In the genomic region with DNA sequence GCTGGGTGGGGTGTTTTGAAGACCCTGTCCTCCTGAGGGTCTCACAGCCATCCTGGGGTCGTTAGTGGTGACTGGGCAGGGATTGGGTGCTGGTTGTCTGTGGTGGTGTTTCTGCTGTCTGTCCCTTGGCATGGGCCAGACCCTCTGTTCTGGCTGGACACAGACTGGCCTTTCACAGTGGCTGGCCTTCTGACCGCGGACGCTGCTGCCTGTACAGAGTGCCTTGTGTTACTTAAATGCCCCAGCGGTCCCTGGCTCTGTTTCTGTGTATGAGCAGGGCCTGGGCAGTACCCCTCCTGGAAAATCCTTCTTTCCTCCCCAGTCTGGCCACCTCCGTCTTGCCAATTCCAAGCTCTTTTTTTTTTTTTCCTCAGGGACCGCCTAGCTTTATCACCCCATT, we compare ENCODE assay signal across 31 cellular contexts. TPM values are rescaled to one million over a fixed set of nuclear protein-coding genes. Genes with fewer than 3 reads are reported as not detected.
DNase-seq lines count a peak whose midpoint lies in the region; ATAC-seq, FAIRE-seq and TF ChIP-seq lines count a peak whose summit lies in the region.
"Had no signal": no experiment of that assay in that cellular context is flagged by ENCODE, and none has a peak within 500 bp of the region (broad histone marks: within the 10 kb centered on the region; RNA-seq: fewer than 3 reads in every experiment).

No MANE protein-coding gene starts in this region.

- TF ChIP-seq POLR2A in K562 (conservative IDR thresholded peaks at IDR 0.05) (no peak), Peyer's patch (IDR thresholded peaks at IDR 0.05) (no peak)

- no peak overlapping the region for H3K27ac Mint-ChIP-seq in T-cell
- H3K27ac Mint-ChIP-seq: activated CD4-positive, alpha-beta T cell treated with anti-CD3 and anti-CD28 coated beads, Interleukin-2, amount 10 ng/mL, durations not matched to agents 7 days and 5 days; activated naive CD8-positive, alpha-beta T cell treated with anti-CD3 and anti-CD28 coated beads, Interleukin-2, amount 50 U/mL, for 24 hours; effector memory CD8-positive, alpha-beta T cell; WTC11 had no signal

- CTCF ChIA-PET in K562 (lab: Yijun Ruan, JAX; ENCODE audit: low intra/inter-chr PET ratio) (no interaction called here), T-cell (lab: Charles Lee) (interaction anchor here in 1 of 2 donors (0.7 kb wide), 1 partner anchor 16 kb away, joined by 3 read pairs; no protein-coding TSS in a partner anchor)

- no peaks in the 10 kb centered on the region for H3K36me3 ChIP-seq in K562 (ENCODE audit: control insufficient read depth, insufficient read depth, low read length)
- H3K36me3 ChIP-seq in psoas muscle (ENCODE audit: insufficient read depth in 1 of 2, low read depth in 1 of 2), result peaks cover 0 to 4% of the 10 kb centered on the region in 2 donors
- no peaks in the 10 kb centered on the region for H3K36me3 ChIP-seq in Karpas-422 (ENCODE audit: insufficient read depth, low read length)
- H3K36me3 ChIP-seq in Peyer's patch, result no peaks in the 10 kb centered on the region
- H3K36me3 ChIP-seq: brain microvascular endothelial cell had no signal

- H3K4me3 ChIP-seq in K562, result no peak overlapping the region
- no peak overlapping the region for H3K4me3 ChIP-seq in psoas muscle
- no peak overlapping the region for H3K4me3 ChIP-seq in Karpas-422 (ENCODE audit: low read length)
- H3K4me3 ChIP-seq in Peyer's patch, result no peak overlapping the region
- H3K4me3 ChIP-seq: coronary artery had no signal

- H3K79me2 ChIP-seq in K562 (ENCODE audit: control insufficient read depth, insufficient read depth, low read length) (no peaks in the 10 kb centered on the region), Karpas-422 (ENCODE audit: low read length) (no peaks in the 10 kb centered on the region)

- peaks cover 10% of the 10 kb centered on the region for H3K36me3 Mint-ChIP-seq in T-cell
- H3K36me3 Mint-ChIP-seq: WTC11 had no signal

- no peak overlapping the region for H3K27ac ChIP-seq in K562 (ENCODE audit: extremely low read depth, low read depth, low read length)
- peak overlapping the region; percentile 66 for H3K27ac ChIP-seq in psoas muscle
- H3K27ac ChIP-seq in Karpas-422 (ENCODE audit: low read length), result no peak overlapping the region
- no peak overlapping the region for H3K27ac ChIP-seq in Peyer's patch
- H3K27ac ChIP-seq: brain microvascular endothelial cell had no signal

- H4K20me1 ChIP-seq in K562 (replicated peaks; ENCODE audit: control insufficient read depth, insufficient read depth, low read length) (no peaks in the 10 kb centered on the region; the same call in 1 of the 2 replicates), Karpas-422 (ENCODE audit: insufficient read depth, low read depth, low read length) (no peaks in the 10 kb centered on the region)

- no peak overlapping the region for H3K4me2 ChIP-seq in K562 (ENCODE audit: insufficient read depth, low read length)
- H3K4me2 ChIP-seq in Karpas-422 (ENCODE audit: low read depth, low read length, poor library complexity, severe bottlenecking), result no peak overlapping the region

- intact Hi-C loops in K562 (cut with micrococcal nuclease) (no loop called here), psoas muscle (cut with DNase I) (no loop called here)

- no peaks in the 10 kb centered on the region for H3K9me2 ChIP-seq in Karpas-422 (replicated peaks; ENCODE audit: insufficient read depth, low read length)

- FAIRE-seq in K562 (lab: Jason Lieb, UNC), result no peak
- FAIRE-seq in GM19239 (lab: Jason Lieb, UNC), result no peak

- H3K9me3 ChIP-seq in K562 (replicated peaks; ENCODE audit: control insufficient read depth, insufficient read depth, low read depth, low read length), result no peaks in the 10 kb centered on the region
- no peaks in the 10 kb centered on the region for H3K9me3 ChIP-seq in psoas muscle
- H3K9me3 ChIP-seq in Karpas-422 (ENCODE audit: low read length), result no peaks in the 10 kb centered on the region
- H3K9me3 ChIP-seq in Peyer's patch, result no peaks in the 10 kb centered on the region

- H3K9ac ChIP-seq in K562 (ENCODE audit: insufficient read depth in 1 of 2, low read depth in 2 of 2, low read length in 2 of 2), result no peak overlapping the region
- H3K9ac ChIP-seq in Karpas-422 (ENCODE audit: low read length), result no peak overlapping the region

- no peaks in the 10 kb centered on the region for H3K9me1 ChIP-seq in K562 (ENCODE audit: control insufficient read depth, insufficient read depth, low read length)

- H3K4me1 ChIP-seq in K562 (replicated peaks in 1 of 2; ENCODE audit: control insufficient read depth in 2 of 2, insufficient read depth in 2 of 2, low read length in 2 of 2) (no peaks in the 10 kb centered on the region), psoas muscle (peaks cover 27% of the 10 kb centered on the region), Karpas-422 (ENCODE audit: low read length) (peaks cover 12% of the 10 kb centered on the region), Peyer's patch (no peaks in the 10 kb centered on the region)

- no peak overlapping the region for H2AFZ ChIP-seq in K562 (ENCODE audit: low read depth, low read length)
- no peak overlapping the region for H2AFZ ChIP-seq in Karpas-422 (ENCODE audit: low read length)

- 21% methylated on average over 7 of the region's 7 CpGs for WGBS in K562 (ENCODE audit: insufficient coverage, low coverage, missing lambda C conversion rate)
- WGBS in psoas muscle, 3 donors, result 36 to 64% (median 51%) methylated on average over 7 of the region's 7 CpGs

- DNase-seq in C1 segment of cervical spinal cord (lab: John Stamatoyannopoulos, UW) (peak in 10 of 14 donors; percentile 6 to 61 (median 45)), K562 (ENCODE audit: extremely low read depth in 1 of 4, low spot score in 3 of 4) (no peak), inferior parietal cortex (ENCODE audit: extremely low spot score) (peak; percentile 28), psoas muscle (no peak), Karpas-422 (no peak), Peyer's patch (no peak), T-cell (no peak), GM19239 (ENCODE audit: insufficient read length, low spot score) (no peak)
- DNase-seq: activated CD4-positive, alpha-beta T cell treated with anti-CD3 and anti-CD28 coated beads, Interleukin-2, amount 10 ng/mL, durations not matched to agents 7 days and 5 days; activated gamma-delta T cell treated with Interleukin-2 at 50 U/mL for 16 hours; activated naive CD8-positive, alpha-beta T cell treated with anti-CD3 and anti-CD28 coated beads, Interleukin-2, amount 50 U/mL, for 24 hours; activated T-cell treated with anti-CD3 and anti-CD28 coated beads, Interleukin-2, amount 50 U/mL, for 4 hours; brain microvascular endothelial cell; Calu3; DMS79 treated with DMSO at 0.1 percent for 48 hours; effector memory CD8-positive, alpha-beta T cell; foreskin fibroblast; left colon; mesenchymal stem cell; naive B cell; NCI-H1694; NCI-H2171; NCI-H510A treated with DMSO at 0.1 percent for 48 hours; PC-3; SHP77 treated with DMSO at 0.1 percent for 48 hours; stimulated activated CD4-positive, alpha-beta T cell treated with anti-CD3 and anti-CD28 coated beads, Interleukin-12 subunit alpha, Interleukin-12 subunit beta, amount 100 ng/mL, for 4 hours; stimulated activated CD4-positive, alpha-beta T cell treated with anti-CD3 and anti-CD28 coated beads, Interleukin-4, amount 100 ng/mL, for 1 hour had no signal

- no peak overlapping the region for H3K4me3 Mint-ChIP-seq in T-cell
- H3K4me3 Mint-ChIP-seq: activated CD4-positive, alpha-beta T cell treated with anti-CD3 and anti-CD28 coated beads, Interleukin-2, amount 10 ng/mL, durations not matched to agents 7 days and 5 days; activated naive CD8-positive, alpha-beta T cell treated with anti-CD3 and anti-CD28 coated beads, Interleukin-2, amount 50 U/mL, for 24 hours; activated T-cell treated with anti-CD3 and anti-CD28 coated beads, Interleukin-2, amount 50 U/mL, for 4 hours; effector memory CD8-positive, alpha-beta T cell; naive B cell; WTC11 had no signal

- TF ChIP-seq RAD21 in K562 (CRISPR knock-in tag; conservative IDR thresholded peaks at IDR 0.05 in 1 of 2, IDR thresholded peaks at IDR 0.05 in 1 of 2), result no peak

- TF ChIP-seq CTCF in K562 (IDR thresholded peaks at IDR 0.05 in 2 of 3, conservative IDR thresholded peaks at IDR 0.05 in 1 of 3; ENCODE audit: insufficient read depth in 2 of 3, low read depth in 1 of 3, low read length in 3 of 3), result no peak
- TF ChIP-seq CTCF in psoas muscle (IDR thresholded peaks at IDR 0.05), result no peak
- no peak for TF ChIP-seq CTCF in Peyer's patch (IDR thresholded peaks at IDR 0.05)

- H3K27me3 Mint-ChIP-seq in T-cell, result no peaks in the 10 kb centered on the region
- H3K27me3 Mint-ChIP-seq: activated CD4-positive, alpha-beta T cell treated with anti-CD3 and anti-CD28 coated beads, Interleukin-2, amount 10 ng/mL, durations not matched to agents 7 days and 5 days; activated naive CD8-positive, alpha-beta T cell treated with anti-CD3 and anti-CD28 coated beads, Interleukin-2, amount 50 U/mL, for 24 hours; naive B cell had no signal

- ATAC-seq in K562, result peak; percentile 19; the same call in 2 of the 3 replicates
- ATAC-seq in psoas muscle, result peak; percentile 46 to 77 (median 66)
- no peak for ATAC-seq in T-cell (replicated peaks in 1 of 4)
- ATAC-seq: activated naive CD8-positive, alpha-beta T cell treated with anti-CD3 and anti-CD28 coated beads, Interleukin-2, amount 50 U/mL, for 24 hours; activated T-cell treated with anti-CD3 and anti-CD28 coated beads, Interleukin-2, amount 50 U/mL, for 4 hours; effector memory CD8-positive, alpha-beta T cell; esophagus mucosa; HCT116; left colon; PC-3; WTC11 had no signal

- in situ Hi-C loops in K562 (cut with MboI), result no loop called here

- TF ChIP-seq EP300 in K562 (IDR thresholded peaks at IDR 0.05; ENCODE audit: low read length), result no peak

- POLR2A ChIA-PET in K562 (lab: Yijun Ruan, JAX), result interaction anchor here (0.6 to 0.9 kb wide), 2 partner anchors 10 to 50 kb away, joined by 3 read pairs; no protein-coding TSS in a partner anchor
- POLR2A ChIA-PET in T-cell (lab: Charles Lee), result no interaction called here

- H3K9me3 Mint-ChIP-seq in T-cell, result peaks cover 0 to 6% (median 0%) of the 10 kb centered on the region in 3 donors
- H3K9me3 Mint-ChIP-seq: activated CD4-positive, alpha-beta T cell treated with anti-CD3 and anti-CD28 coated beads, Interleukin-2, amount 10 ng/mL, durations not matched to agents 7 days and 5 days; activated naive CD8-positive, alpha-beta T cell treated with anti-CD3 and anti-CD28 coated beads, Interleukin-2, amount 50 U/mL, for 24 hours; activated T-cell treated with anti-CD3 and anti-CD28 coated beads, Interleukin-2, amount 50 U/mL, for 4 hours; effector memory CD8-positive, alpha-beta T cell had no signal

- no TSS peak for BruUV-seq in K562 (replicated peaks; lab: Mats Ljungman, UMichigan)

- no peaks in the 10 kb centered on the region for H3K4me1 Mint-ChIP-seq in T-cell
- H3K4me1 Mint-ChIP-seq: activated CD4-positive, alpha-beta T cell treated with anti-CD3 and anti-CD28 coated beads, Interleukin-2, amount 10 ng/mL, durations not matched to agents 7 days and 5 days; activated naive CD8-positive, alpha-beta T cell treated with anti-CD3 and anti-CD28 coated beads, Interleukin-2, amount 50 U/mL, for 24 hours; WTC11 had no signal

- H3K27me3 ChIP-seq in K562 (ENCODE audit: control insufficient read depth in 2 of 2, insufficient read depth in 2 of 2, low read length in 2 of 2), result no peaks in the 10 kb centered on the region
- no peaks in the 10 kb centered on the region for H3K27me3 ChIP-seq in psoas muscle (ENCODE audit: insufficient read depth in 3 of 3, low read length in 2 of 3)
- no peaks in the 10 kb centered on the region; the same call in 1 of the 2 replicates for H3K27me3 ChIP-seq in Karpas-422 (ENCODE audit: low read length)
- no peaks in the 10 kb centered on the region for H3K27me3 ChIP-seq in Peyer's patch
- H3K27me3 ChIP-seq: brain microvascular endothelial cell had no signal

RNA-seq across cellular contexts. Expression of gene SH3BGR, which starts 50.9 kb away (rescaled TPM):
- 0.60 and 2.4 TPM in 2 replicates for total RNA-seq in K562 (2011; cell fraction: chromatin; rRNA removed; ENCODE audit: low replicate concordance)
- total RNA-seq in K562 (2011; cell fraction: nucleolus; rRNA removed), result 1.3 and 1.8 TPM in 2 replicates
- total RNA-seq in K562 (2011; cell fraction: nucleoplasm; rRNA removed), result 1.8 and 2.6 TPM in 2 replicates
- total RNA-seq in K562 (2014; rRNA removed) (27.7 and 42.9 TPM in 2 replicates), K562 (2014; rRNA removed; fragmentation: Illumina TruSeq; extraction: Trizol) (17.4 and 22.2 TPM in 2 replicates), K562 (2015; rRNA removed; fragmentation: Illumina TruSeq; extraction: Trizol) (21.7 and 23.1 TPM in 2 replicates), K562 (2021) (14.8 and 17.5 TPM in 2 replicates), psoas muscle (100 to 1,000 TPM; 147 to 441 (median 283) TPM), Peyer's patch (1 to 10 TPM in 1 of 4 donors, not detected in 3; 2.6 TPM), T-cell (1 to 10 TPM; 1.3 to 2.0 (median 1.8) TPM)
- polyA plus RNA-seq in K562 (2011; rRNA removed) (3.1 and 6.6 TPM in 2 replicates), K562 (2014; fragmentation: Illumina TruSeq; extraction: Trizol) (19.7 and 29.2 TPM in 2 replicates), K562 (2014; fragmentation: Nextera tagmentation; extraction: Ambion mirVana) (10 to 100 TPM; 26.4 to 28.2 TPM), K562 (2014; rRNA removed) (25.6 and 76.6 TPM in 2 replicates), psoas muscle (100 to 1,000 TPM in 2 of 3 donors, 10 to 100 TPM in 1; 44.2 to 314 (median 240) TPM)
- polyA plus RNA-seq in K562 (2011; cell fraction: cytosol; rRNA removed), result 1.1 and 1.4 TPM in 2 replicates
- polyA plus RNA-seq in K562 (2011; cell fraction: nucleus; rRNA removed), result 0.38 TPM in 1 of 2 replicates, not detected in the other
- polyA plus RNA-seq in K562 (2012), result 27.6 and 178 TPM in 2 replicates
- 0.48 TPM in 1 of 2 replicates, not detected in the other for polyA minus RNA-seq in K562 (2011; rRNA and poly(A)+ RNA removed)
- polyA minus RNA-seq in K562 (2011; cell fraction: cytosol; rRNA and poly(A)+ RNA removed), result 2.5 TPM in 1 of 2 replicates, not detected in the other
- polyA minus RNA-seq in K562 (2011; cell fraction: nucleus; rRNA and poly(A)+ RNA removed), result 1.1 TPM in 1 of 2 replicates, not detected in the other
- total RNA-seq in Karpas-422 (2014; rRNA removed; shearing (Covaris generic); ENCODE audit: low replicate concordance), result 0.47 TPM in 1 of 2 replicates, not detected in the other

RNA-seq across cellular contexts. Expression of gene LCA5L, which starts 57.1 kb away (rescaled TPM):
- 2.8 and 6.5 TPM in 2 replicates for total RNA-seq in K562 (2011; cell fraction: chromatin; rRNA removed; ENCODE audit: low replicate concordance)
- 1.8 and 2.1 TPM in 2 replicates for total RNA-seq in K562 (2011; cell fraction: nucleolus; rRNA removed)
- total RNA-seq in K562 (2011; cell fraction: nucleoplasm; rRNA removed), result 4.2 and 10.1 TPM in 2 replicates
- total RNA-seq in K562 (2014; rRNA removed), result 1.8 and 3.1 TPM in 2 replicates
- total RNA-seq in K562 (2014; rRNA removed; fragmentation: Illumina TruSeq; extraction: Trizol), result 3.0 and 3.7 TPM in 2 replicates
- 3.8 and 3.9 TPM in 2 replicates for total RNA-seq in K562 (2015; rRNA removed; fragmentation: Illumina TruSeq; extraction: Trizol)
- total RNA-seq in K562 (2021), result 2.7 and 2.9 TPM in 2 replicates
- polyA plus RNA-seq in K562 (2011; rRNA removed), result 2.9 and 3.9 TPM in 2 replicates
- 0.69 and 0.96 TPM in 2 replicates for polyA plus RNA-seq in K562 (2011; cell fraction: cytosol; rRNA removed)
- 2.0 and 2.4 TPM in 2 replicates for polyA plus RNA-seq in K562 (2011; cell fraction: nucleus; rRNA removed)
- 3.5 and 4.7 TPM in 2 replicates for polyA plus RNA-seq in K562 (2012)
- 3.7 and 4.9 TPM in 2 replicates for polyA plus RNA-seq in K562 (2014; fragmentation: Illumina TruSeq; extraction: Trizol)
- 1 to 10 TPM; 4.2 to 4.9 TPM for polyA plus RNA-seq in K562 (2014; fragmentation: Nextera tagmentation; extraction: Ambion mirVana)
- polyA plus RNA-seq in K562 (2014; rRNA removed), result 3.0 and 3.4 TPM in 2 replicates
- polyA minus RNA-seq in K562 (2011; rRNA and poly(A)+ RNA removed), result 1.8 TPM in 2 replicates
- 1.5 and 1.7 TPM in 2 replicates for polyA minus RNA-seq in K562 (2011; cell fraction: cytosol; rRNA and poly(A)+ RNA removed)
- 1.2 and 2.2 TPM in 2 replicates for polyA minus RNA-seq in K562 (2011; cell fraction: nucleus; rRNA and poly(A)+ RNA removed)
- 1 to 10 TPM; 2.3 to 5.3 (median 3.4) TPM for total RNA-seq in psoas muscle
- 1 to 10 TPM; 1.2 to 5.3 (median 3.3) TPM for polyA plus RNA-seq in psoas muscle
- 0.25 TPM in 1 of 2 replicates, not detected in the other for total RNA-seq in Karpas-422 (2014; rRNA removed; shearing (Covaris generic); ENCODE audit: low replicate concordance)
- 1 to 10 TPM in 1 of 4 donors, under 1 TPM in 1, not detected in 2; 0.88 to 2.0 TPM for total RNA-seq in Peyer's patch
- under 1 TPM in 4 of 5 donors, not detected in 1; 0.23 to 0.60 (median 0.44) TPM for total RNA-seq in T-cell

Comparison
In these comparisons a context has a peak if more than half of its experiments do, and no peak if none do; other contexts are left out.
1. DNase-seq: peak in C1 segment of cervical spinal cord (10 of 14) and inferior parietal cortex (single experiment); none in K562 (0 of 4), psoas muscle (0 of 2), Karpas-422 (single experiment), Peyer's patch (0 of 3), T-cell (0 of 34) and GM19239 (single experiment).
2. ATAC-seq: peak in K562 (single experiment) and psoas muscle (4 of 4); none in T-cell (0 of 4).